Comparison of ENCODE assay signal across 14 cellular contexts in the genomic region with DNA sequence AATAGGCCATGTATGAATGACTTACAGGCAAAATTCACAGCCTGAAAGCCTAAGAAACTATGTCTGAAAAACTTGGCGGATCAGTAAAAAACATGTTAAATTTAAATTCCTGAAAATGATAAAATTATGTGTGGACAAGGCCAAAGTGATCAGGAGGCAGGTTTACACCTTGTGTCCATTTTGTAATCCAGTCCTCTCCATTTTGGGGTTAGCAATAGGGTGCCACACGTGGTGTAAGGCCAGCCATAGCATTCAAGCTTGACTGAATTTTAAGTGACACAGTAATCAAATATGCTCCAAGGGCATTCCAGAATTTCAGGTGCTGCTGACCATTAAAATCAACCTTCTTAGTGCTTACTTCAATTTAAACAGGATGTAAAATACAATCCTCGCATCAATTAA. TPM values are rescaled to one million over a fixed set of nuclear protein-coding genes. Genes with fewer than 3 reads are reported as not detected.
DNase-seq lines count a peak whose midpoint lies in the region; ATAC-seq and TF ChIP-seq lines count a peak whose summit lies in the region.
"Had no signal": no experiment of that assay in that cellular context is flagged by ENCODE, and none has a peak within 500 bp of the region (broad histone marks: within the 10 kb centered on the region; RNA-seq: fewer than 3 reads in every experiment).

No MANE protein-coding gene starts in this region.

- H3K27ac Mint-ChIP-seq in progenitor cell of endocrine pancreas, result peak overlapping the region; percentile 43
- H3K27ac Mint-ChIP-seq: effector memory CD8-positive, alpha-beta T cell had no signal

- H3K4me1 ChIP-seq in HEK293 (ENCODE audit: control insufficient read depth, insufficient read depth, low read length), result peaks cover 31% of the 10 kb centered on the region
- peaks cover 66% of the 10 kb centered on the region for H3K4me1 ChIP-seq in PC-3 (ENCODE audit: insufficient read depth, low read length)
- peaks cover 4% of the 10 kb centered on the region; the same call in 1 of the 2 replicates for H3K4me1 ChIP-seq in SJCRH30

- peaks cover 4% of the 10 kb centered on the region for H3F3A ChIP-seq in PC-3 (ENCODE audit: low read length, unreplicated experiment)

- no peaks in the 10 kb centered on the region for H3K9me3 Mint-ChIP-seq in progenitor cell of endocrine pancreas (ENCODE audit: low read depth)
- H3K9me3 Mint-ChIP-seq: effector memory CD8-positive, alpha-beta T cell had no signal

- H3K4me2 ChIP-seq in PC-3 (ENCODE audit: low read length), result peak overlapping the region; percentile 87

- no peaks in the 10 kb centered on the region for H3K27me3 ChIP-seq in PC-3 (ENCODE audit: low read length)
- H3K27me3 ChIP-seq in SJCRH30, result peaks cover 18% of the 10 kb centered on the region

- H4K20me1 ChIP-seq in PC-3 (ENCODE audit: low read length), result no peaks in the 10 kb centered on the region

- CTCF ChIA-PET in HEK293 (lab: Yijun Ruan, JAX), result interaction anchor here (0.8 to 5.7 kb wide), 6 partner anchors 9 to 110 kb away, joined by 3 to 100 read pairs (median 5); a partner anchor contains a TSS
- CTCF ChIA-PET in PC-3 (lab: Charles Lee), result interaction anchor here (0.7 kb wide), 1 partner anchor 97 kb away, joined by 5 read pairs; no protein-coding TSS in a partner anchor

- H3K4me1 Mint-ChIP-seq in progenitor cell of endocrine pancreas (ENCODE audit: low read depth), result peaks cover 46% of the 10 kb centered on the region

- H3K4me3 ChIP-seq in HEK293 (ENCODE audit: low read depth, low read length) (peak overlapping the region; percentile 52), PC-3 (ENCODE audit: low read length) (peak overlapping the region; percentile 79), SJCRH30 (no peak overlapping the region)
- H3K4me3 ChIP-seq: lung had no signal

- no peak overlapping the region for H3K9ac ChIP-seq in PC-3 (ENCODE audit: low read length)

- H3K9me3 ChIP-seq in HEK293 (ENCODE audit: control insufficient read depth, insufficient read depth, low read depth, low read length) (no peaks in the 10 kb centered on the region), PC-3 (ENCODE audit: low read length) (no peaks in the 10 kb centered on the region), SJCRH30 (replicated peaks) (no peaks in the 10 kb centered on the region)

- TF ChIP-seq CTCF in HEK293 (tag by site-specific recombination; IDR thresholded peaks at IDR 0.05), result no peak
- no peak for TF ChIP-seq CTCF in PC-3 (conservative IDR thresholded peaks at IDR 0.05; ENCODE audit: low read depth, low read length)
- no peak for TF ChIP-seq CTCF in progenitor cell of endocrine pancreas (IDR thresholded peaks at IDR 0.05; ENCODE audit: unreplicated experiment)

- no peaks in the 10 kb centered on the region for H3K27me3 Mint-ChIP-seq in progenitor cell of endocrine pancreas
- H3K27me3 Mint-ChIP-seq: effector memory CD8-positive, alpha-beta T cell had no signal

- ATAC-seq in PC-3 (no peak), esophagus mucosa (peak; percentile 40)
- ATAC-seq: effector memory CD8-positive, alpha-beta T cell had no signal

- BruUV-seq in PC-3 (replicated peaks; lab: Mats Ljungman, UMichigan), result no TSS peak

- intact Hi-C loops in PC-3 (cut with micrococcal nuclease), result no loop called here

- peak overlapping the region; percentile 96 for H3K4me3 Mint-ChIP-seq in progenitor cell of endocrine pancreas (ENCODE audit: low read depth)
- H3K4me3 Mint-ChIP-seq: effector memory CD8-positive, alpha-beta T cell had no signal

- no peaks in the 10 kb centered on the region for H3K36me3 Mint-ChIP-seq in progenitor cell of endocrine pancreas (ENCODE audit: insufficient read depth)

- POLR2A ChIA-PET in HEK293 (lab: Yijun Ruan, JAX) (interaction anchor here (0.6 to 5.4 kb wide), 6 partner anchors 24 to 97 kb away, joined by 3 to 130 read pairs (median 5); a partner anchor contains a TSS), PC-3 (lab: Charles Lee; ENCODE audit: unreplicated experiment) (interaction anchor here (0.5 to 0.8 kb wide), 4 partner anchors 18 to 160 kb away, joined by 3 to 21 read pairs (median 4); a partner anchor contains a TSS)

- H3K27ac ChIP-seq in HEK293 (ENCODE audit: extremely low read depth, low read depth, low read length), result peak overlapping the region; percentile 89
- H3K27ac ChIP-seq in PC-3 (ENCODE audit: low read length), result no peak overlapping the region
- H3K27ac ChIP-seq in SJCRH30, result no peak overlapping the region

- no peaks in the 10 kb centered on the region; a peak in 1 of 3 replicates for H3K36me3 ChIP-seq in HEK293 (ENCODE audit: control insufficient read depth in 2 of 2, insufficient read depth in 1 of 2, low read length in 2 of 2)
- H3K36me3 ChIP-seq in PC-3 (ENCODE audit: low read depth, low read length), result no peaks in the 10 kb centered on the region
- H3K36me3 ChIP-seq in SJCRH30, result no peaks in the 10 kb centered on the region

- peaks cover 50% of the 10 kb centered on the region for H3K79me2 ChIP-seq in PC-3 (ENCODE audit: low read length)

- no peaks in the 10 kb centered on the region for H3K9me2 ChIP-seq in PC-3 (replicated peaks; ENCODE audit: low read length)

- DNase-seq in PC-3 (peak; percentile 40), progenitor cell of endocrine pancreas (ENCODE audit: low spot score, unreplicated experiment) (no peak), NCI-H146 (lab: John Stamatoyannopoulos, UW) (no peak), HK-2 (ENCODE audit: unreplicated experiment) (no peak), SJCRH30 (no peak), superior temporal gyrus (ENCODE audit: extremely low spot score) (no peak)
- DNase-seq: effector memory CD8-positive, alpha-beta T cell; NCI-H446; SIG-M5; stimulated activated CD4-positive, alpha-beta T cell treated with anti-CD3 and anti-CD28 coated beads, Interleukin-4, amount 100 ng/mL, for 1 hour had no signal

- peak overlapping the region; percentile 34; the same call in 1 of the 2 replicates for H2AFZ ChIP-seq in PC-3 (ENCODE audit: low read length)

TF ChIP-seq in HEK293, 187 proteins besides CTCF, POLR2A, EP300 and RAD21 (continues in another document):
- TF ChIP-seq HOXD13 (CRISPR knock-in tag; IDR thresholded peaks at IDR 0.05; ENCODE audit: borderline replicate concordance) (no peak), ZNF658 (tag by site-specific recombination; IDR thresholded peaks at IDR 0.05) (no peak), ZNF791 (tag by site-specific recombination; IDR thresholded peaks at IDR 0.05) (no peak), ZFP41 (tag by site-specific recombination; IDR thresholded peaks at IDR 0.05; ENCODE audit: borderline replicate concordance) (no peak), ZNF830 (tag by site-specific recombination; IDR thresholded peaks at IDR 0.05; ENCODE audit: low read depth) (no peak), YY1 (tag by site-specific recombination; IDR thresholded peaks at IDR 0.05) (peak; percentile 90), ZNF596 (tag by site-specific recombination; IDR thresholded peaks at IDR 0.05) (no peak), GFI1B (tag by site-specific recombination; IDR thresholded peaks at IDR 0.05) (no peak), ZSCAN16 (tag by site-specific recombination; IDR thresholded peaks at IDR 0.05) (no peak)
- TF ChIP-seq, protein P1, sequence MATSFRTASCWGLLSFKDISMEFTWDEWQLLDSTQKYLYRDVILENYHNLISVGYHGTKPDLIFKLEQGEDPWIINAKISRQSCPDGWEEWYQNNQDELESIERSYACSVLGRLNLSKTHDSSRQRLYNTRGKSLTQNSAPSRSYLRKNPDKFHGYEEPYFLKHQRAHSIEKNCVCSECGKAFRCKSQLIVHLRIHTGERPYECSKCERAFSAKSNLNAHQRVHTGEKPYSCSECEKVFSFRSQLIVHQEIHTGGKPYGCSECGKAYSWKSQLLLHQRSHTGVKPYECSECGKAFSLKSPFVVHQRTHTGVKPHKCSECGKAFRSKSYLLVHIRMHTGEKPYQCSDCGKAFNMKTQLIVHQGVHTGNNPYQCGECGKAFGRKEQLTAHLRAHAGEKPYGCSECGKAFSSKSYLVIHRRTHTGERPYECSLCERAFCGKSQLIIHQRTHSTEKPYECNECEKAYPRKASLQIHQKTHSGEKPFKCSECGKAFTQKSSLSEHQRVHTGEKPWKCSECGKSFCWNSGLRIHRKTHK (tag by site-specific recombination; IDR thresholded peaks at IDR 0.05), result no peak
- TF ChIP-seq, protein P2, sequence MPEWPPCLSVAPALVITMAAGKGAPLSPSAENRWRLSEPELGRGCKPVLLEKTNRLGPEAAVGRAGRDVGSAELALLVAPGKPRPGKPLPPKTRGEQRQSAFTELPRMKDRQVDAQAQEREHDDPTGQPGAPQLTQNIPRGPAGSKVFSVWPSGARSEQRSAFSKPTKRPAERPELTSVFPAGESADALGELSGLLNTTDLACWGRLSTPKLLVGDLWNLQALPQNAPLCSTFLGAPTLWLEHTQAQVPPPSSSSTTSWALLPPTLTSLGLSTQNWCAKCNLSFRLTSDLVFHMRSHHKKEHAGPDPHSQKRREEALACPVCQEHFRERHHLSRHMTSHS (tag by site-specific recombination; IDR thresholded peaks at IDR 0.05), result no peak
- TF ChIP-seq, protein P3, sequence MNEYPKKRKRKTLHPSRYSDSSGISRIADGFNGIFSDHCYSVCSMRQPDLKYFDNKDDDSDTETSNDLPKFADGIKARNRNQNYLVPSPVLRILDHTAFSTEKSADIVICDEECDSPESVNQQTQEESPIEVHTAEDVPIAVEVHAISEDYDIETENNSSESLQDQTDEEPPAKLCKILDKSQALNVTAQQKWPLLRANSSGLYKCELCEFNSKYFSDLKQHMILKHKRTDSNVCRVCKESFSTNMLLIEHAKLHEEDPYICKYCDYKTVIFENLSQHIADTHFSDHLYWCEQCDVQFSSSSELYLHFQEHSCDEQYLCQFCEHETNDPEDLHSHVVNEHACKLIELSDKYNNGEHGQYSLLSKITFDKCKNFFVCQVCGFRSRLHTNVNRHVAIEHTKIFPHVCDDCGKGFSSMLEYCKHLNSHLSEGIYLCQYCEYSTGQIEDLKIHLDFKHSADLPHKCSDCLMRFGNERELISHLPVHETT (tag by site-specific recombination; IDR thresholded peaks at IDR 0.05), result no peak

RNA-seq across cellular contexts. Expression of a gene that starts 2.7 kb away (rescaled TPM):
- total RNA-seq in PC-3 (2014; rRNA removed) (3.8 and 8.5 TPM in 2 replicates), esophagus mucosa (7.4 TPM), progenitor cell of endocrine pancreas (18.7 and 19.2 TPM in 2 replicates)
- total RNA-seq in SJCRH30 (2014; rRNA removed; shearing (Covaris generic)), result not detected in 2 replicates
- total RNA-seq: osteocyte had no signal
